ENCODE assay signal across 8 cellular contexts in the genomic region with DNA sequence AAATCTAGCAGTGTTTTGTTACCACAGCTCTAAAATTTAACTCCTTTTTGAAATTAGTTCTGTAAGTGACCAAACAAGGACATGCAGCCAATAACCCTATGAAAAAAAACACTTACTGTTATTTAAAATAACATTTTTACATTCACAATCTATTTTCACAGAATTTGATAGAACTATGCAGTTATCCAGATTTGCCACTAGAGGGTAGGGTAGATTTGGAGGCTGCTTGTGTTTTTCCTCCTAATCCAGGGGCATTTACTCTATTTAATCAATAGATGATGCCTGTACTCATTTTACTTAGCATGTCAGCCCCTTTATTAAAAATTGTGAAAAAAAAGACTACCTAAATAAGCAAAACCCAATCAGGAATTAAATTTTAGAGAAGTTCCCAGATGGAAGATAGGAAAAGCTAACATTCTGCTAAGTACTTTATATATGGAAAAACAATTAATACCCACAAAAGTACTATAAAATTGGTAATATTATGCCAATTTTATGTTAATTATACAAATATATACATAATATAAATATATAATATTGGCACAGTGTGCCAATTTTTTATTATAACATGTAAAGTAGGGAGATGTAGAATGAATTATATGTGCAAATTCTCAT. TPM values are rescaled to one million over a fixed set of nuclear protein-coding genes. Genes with fewer than 3 reads are reported as not detected.
DNase-seq lines count a peak whose midpoint lies in the region; ATAC-seq, FAIRE-seq and TF ChIP-seq lines count a peak whose summit lies in the region.

No MANE protein-coding gene starts in this region.

- no peaks in the 10 kb centered on the region for H3K9me2 ChIP-seq in OCI-LY1 (ENCODE audit: low read depth, low read length)

- H3K36me3 ChIP-seq in OCI-LY1 (ENCODE audit: insufficient read depth, low read length) (no peaks in the 10 kb centered on the region), pancreas (no peaks in the 10 kb centered on the region)

- intact Hi-C loops in pancreas (cut with DNase I): no loop called here

- DNase-seq in A172 (ENCODE audit: low spot score) (peak; percentile 15), GM12892 (ENCODE audit: insufficient read length) (no peak), endothelial cell (ENCODE audit: low spot score) (no peak), pancreas (no peak), cerebellar nuclear complex (lab: John Stamatoyannopoulos, UW) (no peak)
- DNase-seq in activated CD4-positive, alpha-beta T cell treated with anti-CD3 and anti-CD28 coated beads, Interleukin-2, amount 50 U/mL, for 4 hours: no peak

- no peaks in the 10 kb centered on the region for H3K4me1 Mint-ChIP-seq in endothelial cell (ENCODE audit: unreplicated experiment)

- H3K4me2 ChIP-seq in OCI-LY1 (ENCODE audit: low read length): no peak overlapping the region

- no peaks in the 10 kb centered on the region for H3K79me2 ChIP-seq in OCI-LY1 (ENCODE audit: insufficient read depth, low read length)

- no peak overlapping the region for H2AFZ ChIP-seq in OCI-LY1 (ENCODE audit: low read length)

- ATAC-seq in pancreas (peak in 2 of 4 donors; percentile 69 to 70), HG02678 (IDR thresholded peaks at IDR 0.05; ENCODE audit: unreplicated experiment) (no peak)

- H4K20me1 ChIP-seq in OCI-LY1 (ENCODE audit: insufficient read depth, low read length): no peaks in the 10 kb centered on the region

- H3K27ac ChIP-seq in OCI-LY1 (ENCODE audit: low read depth, low read length, poor library complexity, severe bottlenecking): no peak overlapping the region
- no peak overlapping the region for H3K27ac ChIP-seq in pancreas

- H3K9me3 Mint-ChIP-seq in endothelial cell (ENCODE audit: unreplicated experiment): no peaks in the 10 kb centered on the region

- H3K27ac Mint-ChIP-seq in endothelial cell (ENCODE audit: unreplicated experiment): no peak overlapping the region

- no peaks in the 10 kb centered on the region for H3K27me3 ChIP-seq in OCI-LY1 (ENCODE audit: insufficient read depth, low read length)
- H3K27me3 ChIP-seq in pancreas: no peaks in the 10 kb centered on the region

- H3K4me1 ChIP-seq in OCI-LY1 (ENCODE audit: insufficient read depth, low read length, severe bottlenecking) (no peaks in the 10 kb centered on the region), pancreas (no peaks in the 10 kb centered on the region)

- H3F3A ChIP-seq in OCI-LY1 (ENCODE audit: insufficient read depth, low read length): no peaks in the 10 kb centered on the region

- TF ChIP-seq CTCF in OCI-LY1 (IDR thresholded peaks at IDR 0.05; ENCODE audit: low read length) (peak; percentile 47), endothelial cell (IDR thresholded peaks at IDR 0.05; ENCODE audit: unreplicated experiment) (peak; percentile 91), pancreas (IDR thresholded peaks at IDR 0.05) (peak; percentile 30 to 63 (median 56))

- FAIRE-seq in GM12892 (lab: Jason Lieb, UNC): peak; percentile 88
- FAIRE-seq in pancreas (lab: Jason Lieb, UNC): peak; percentile 47

- H3K36me3 Mint-ChIP-seq in endothelial cell (ENCODE audit: low read depth, unreplicated experiment): no peaks in the 10 kb centered on the region

- H3K4me3 ChIP-seq in OCI-LY1 (ENCODE audit: low read depth, low read length, poor library complexity, severe bottlenecking) (no peak overlapping the region), pancreas (no peak overlapping the region)

- no peak overlapping the region for H3K4me3 Mint-ChIP-seq in endothelial cell (ENCODE audit: unreplicated experiment)

- no peak for TF ChIP-seq POLR2A in GM12892 (IDR thresholded peaks at IDR 0.05; ENCODE audit: low read depth, low read length)

- H3K9ac ChIP-seq in OCI-LY1 (ENCODE audit: low read length): no peak overlapping the region

- no peaks in the 10 kb centered on the region for H3K9me3 ChIP-seq in OCI-LY1 (ENCODE audit: low read length)
- H3K9me3 ChIP-seq in pancreas: no peaks in the 10 kb centered on the region

- no peaks in the 10 kb centered on the region for H3K27me3 Mint-ChIP-seq in endothelial cell (ENCODE audit: unreplicated experiment)

RNA-seq across cellular contexts. Expression of gene LIPK, which starts 18.1 kb away (rescaled TPM):
- not detected in 2 replicates for total RNA-seq in A172 (2014; rRNA removed; shearing (Covaris generic))
- not detected for polyA plus RNA-seq in GM12892 (2012; ENCODE audit: missing spikeins)
- total RNA-seq in endothelial cell (ENCODE audit: unreplicated experiment) (not detected), pancreas (not detected)
- not detected for polyA plus RNA-seq in pancreas

RNA-seq across cellular contexts. Expression of gene LIPF, which starts 23.7 kb away (rescaled TPM):
- not detected in 2 replicates for total RNA-seq in A172 (2014; rRNA removed; shearing (Covaris generic))
- not detected for polyA plus RNA-seq in GM12892 (2012; ENCODE audit: missing spikeins)
- total RNA-seq in endothelial cell (ENCODE audit: unreplicated experiment) (not detected), pancreas (not detected)
- polyA plus RNA-seq in pancreas: 1 to 10 TPM in 1 of 2 donors, not detected in 1; 1.2 TPM
